21 cellular contexts compared by ENCODE assay signal in genomic region chr5:24325306-24325832, GRCh38.
"Had no signal": no experiment of that assay in that cellular context is flagged by ENCODE, and none has a peak within 500 bp of the region (broad histone marks: within the 10 kb centered on the region; RNA-seq: fewer than 3 reads in every experiment).

No MANE protein-coding gene starts in this region.

- H3K36me3 ChIP-seq: neutrophil, pancreas, right lobe of liver, suprapubic skin, transverse colon, upper lobe of right lung, vagina had no signal

- H3K9me3 ChIP-seq: neutrophil, pancreas, right lobe of liver, suprapubic skin, transverse colon, upper lobe of right lung, vagina had no signal

- H3K36me3 Mint-ChIP-seq: memory B cell, natural killer cell had no signal

- H3K4me3 ChIP-seq: coronary artery, lung, pancreas, right lobe of liver, suprapubic skin, transverse colon, upper lobe of right lung, vagina had no signal

- ATAC-seq: left lobe of liver; pancreas; right lobe of liver; stimulated activated naive CD8-positive, alpha-beta T cell treated with anti-CD3 and anti-CD28 coated beads, Interleukin-15, amount 100 ng/mL, for 72 hours; upper lobe of right lung had no signal

- H3K27me3 Mint-ChIP-seq: memory B cell; progenitor cell of endocrine pancreas; stimulated activated naive CD8-positive, alpha-beta T cell treated with anti-CD3 and anti-CD28 coated beads, Interleukin-15, amount 100 ng/mL, for 72 hours had no signal

- DNase-seq: hypothalamus; natural killer cell; pancreas; right lobe of liver; small intestine; stimulated activated CD4-positive, alpha-beta T cell treated with anti-CD3 and anti-CD28 coated beads, Interleukin-15, amount 100 ng/mL, for 24 hours; stimulated activated CD4-positive, alpha-beta T cell treated with anti-CD3 and anti-CD28 coated beads, Interleukin-2, amount 100 ng/mL, for 48 hours; stimulated activated naive CD4-positive, alpha-beta T cell; stimulated activated naive CD8-positive, alpha-beta T cell treated with anti-CD3 and anti-CD28 coated beads, Interleukin-15, amount 100 ng/mL, for 72 hours; transverse colon; upper lobe of right lung had no signal

- H3K4me3 Mint-ChIP-seq: memory B cell; natural killer cell; stimulated activated naive CD8-positive, alpha-beta T cell treated with anti-CD3 and anti-CD28 coated beads, Interleukin-15, amount 100 ng/mL, for 72 hours had no signal

- FAIRE-seq: frontal cortex, keratinocyte, pancreas, small intestine had no signal

- H3K4me1 ChIP-seq: pancreas, right lobe of liver, suprapubic skin, transverse colon, upper lobe of right lung, vagina had no signal

- H3K4me1 Mint-ChIP-seq: memory B cell; natural killer cell; stimulated activated naive CD8-positive, alpha-beta T cell treated with anti-CD3 and anti-CD28 coated beads, Interleukin-15, amount 100 ng/mL, for 72 hours had no signal

- H3K27ac ChIP-seq: coronary artery, neutrophil, pancreas, right lobe of liver, suprapubic skin, transverse colon, upper lobe of right lung, vagina had no signal

- H3K27ac Mint-ChIP-seq: memory B cell; natural killer cell; progenitor cell of endocrine pancreas; stimulated activated naive CD8-positive, alpha-beta T cell treated with anti-CD3 and anti-CD28 coated beads, Interleukin-15, amount 100 ng/mL, for 72 hours had no signal
